ENCODE assay signal across 2 cellular contexts in the genomic region with DNA sequence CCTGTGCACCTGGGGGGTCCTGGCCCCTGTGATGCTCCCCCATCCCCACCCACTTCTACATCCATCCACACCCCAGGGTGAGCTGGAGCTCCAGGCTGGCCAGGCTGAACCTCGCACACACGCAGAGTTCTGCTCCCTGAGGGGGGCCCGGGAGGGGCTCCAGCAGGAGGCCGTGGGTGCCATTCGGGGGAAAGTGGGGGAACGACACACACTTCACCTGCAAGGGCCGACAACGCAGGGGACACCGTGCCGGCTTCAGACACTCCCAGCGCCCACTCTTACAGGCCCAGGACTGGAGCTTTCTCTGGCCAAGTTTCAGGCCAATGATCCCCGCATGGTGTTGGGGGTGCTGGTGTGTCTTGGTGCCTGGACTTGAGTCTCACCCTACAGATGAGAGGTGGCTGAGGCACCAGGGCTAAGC.
TF ChIP-seq lines count a peak whose summit lies in the region.

No MANE protein-coding gene starts in this region.

TF ChIP-seq in A549, 52 proteins besides CTCF, POLR2A, EP300 and RAD21:
- TF ChIP-seq, protein P1, sequence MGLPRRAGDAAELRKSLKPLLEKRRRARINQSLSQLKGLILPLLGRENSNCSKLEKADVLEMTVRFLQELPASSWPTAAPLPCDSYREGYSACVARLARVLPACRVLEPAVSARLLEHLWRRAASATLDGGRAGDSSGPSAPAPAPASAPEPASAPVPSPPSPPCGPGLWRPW (IDR thresholded peaks at IDR 0.05), result no peak
- TF ChIP-seq, protein P2, sequence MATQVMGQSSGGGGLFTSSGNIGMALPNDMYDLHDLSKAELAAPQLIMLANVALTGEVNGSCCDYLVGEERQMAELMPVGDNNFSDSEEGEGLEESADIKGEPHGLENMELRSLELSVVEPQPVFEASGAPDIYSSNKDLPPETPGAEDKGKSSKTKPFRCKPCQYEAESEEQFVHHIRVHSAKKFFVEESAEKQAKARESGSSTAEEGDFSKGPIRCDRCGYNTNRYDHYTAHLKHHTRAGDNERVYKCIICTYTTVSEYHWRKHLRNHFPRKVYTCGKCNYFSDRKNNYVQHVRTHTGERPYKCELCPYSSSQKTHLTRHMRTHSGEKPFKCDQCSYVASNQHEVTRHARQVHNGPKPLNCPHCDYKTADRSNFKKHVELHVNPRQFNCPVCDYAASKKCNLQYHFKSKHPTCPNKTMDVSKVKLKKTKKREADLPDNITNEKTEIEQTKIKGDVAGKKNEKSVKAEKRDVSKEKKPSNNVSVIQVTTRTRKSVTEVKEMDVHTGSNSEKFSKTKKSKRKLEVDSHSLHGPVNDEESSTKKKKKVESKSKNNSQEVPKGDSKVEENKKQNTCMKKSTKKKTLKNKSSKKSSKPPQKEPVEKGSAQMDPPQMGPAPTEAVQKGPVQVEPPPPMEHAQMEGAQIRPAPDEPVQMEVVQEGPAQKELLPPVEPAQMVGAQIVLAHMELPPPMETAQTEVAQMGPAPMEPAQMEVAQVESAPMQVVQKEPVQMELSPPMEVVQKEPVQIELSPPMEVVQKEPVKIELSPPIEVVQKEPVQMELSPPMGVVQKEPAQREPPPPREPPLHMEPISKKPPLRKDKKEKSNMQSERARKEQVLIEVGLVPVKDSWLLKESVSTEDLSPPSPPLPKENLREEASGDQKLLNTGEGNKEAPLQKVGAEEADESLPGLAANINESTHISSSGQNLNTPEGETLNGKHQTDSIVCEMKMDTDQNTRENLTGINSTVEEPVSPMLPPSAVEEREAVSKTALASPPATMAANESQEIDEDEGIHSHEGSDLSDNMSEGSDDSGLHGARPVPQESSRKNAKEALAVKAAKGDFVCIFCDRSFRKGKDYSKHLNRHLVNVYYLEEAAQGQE (IDR thresholded peaks at IDR 0.05), result no peak
- TF ChIP-seq RCOR1 (IDR thresholded peaks at IDR 0.05; ENCODE audit: low read depth, low read length), result no peak

TF ChIP-seq in H1, 55 proteins besides CTCF, POLR2A, EP300 and RAD21:
- no peak for TF ChIP-seq SIRT6 (IDR thresholded peaks at IDR 0.05; ENCODE audit: low read length)
- no peak for TF ChIP-seq CTBP2 (IDR thresholded peaks at IDR 0.05; ENCODE audit: borderline replicate concordance, insufficient read depth, insufficient read length, low read length)
- TF ChIP-seq CHD2 (IDR thresholded peaks at IDR 0.05; ENCODE audit: low read length), result no peak
- TF ChIP-seq NANOG (IDR thresholded peaks at IDR 0.05; ENCODE audit: insufficient read depth, low read depth, low read length, poor library complexity, severe bottlenecking), result no peak
TF ChIP-seq in H1: peak in this region for 0.
